ENCODE assay signal across 11 cellular contexts in genomic region chr19:4206818-4207484, GRCh38. TPM values are rescaled to one million over a fixed set of nuclear protein-coding genes. Genes with fewer than 3 reads are reported as not detected.
A peak's percentile ranks its signal among the peaks of the same experiment; 100 is the strongest.
DNase-seq lines count a peak whose midpoint lies in the region; ATAC-seq lines count a peak whose summit lies in the region.
"Had no signal": no experiment of that assay in that cellular context is flagged by ENCODE, and none has a peak within 500 bp of the region (broad histone marks: within the 10 kb centered on the region; RNA-seq: fewer than 3 reads in every experiment).

No MANE protein-coding gene starts in this region.

- DNase-seq in EL (peak; percentile 32), HT-29 (ENCODE audit: low spot score) (peak; percentile 49), SW480 (ENCODE audit: low spot score) (peak; percentile 31), left lobe of liver (ENCODE audit: low spot score) (no peak), HuH-7 (ENCODE audit: low spot score) (no peak)
- DNase-seq in activated naive CD8-positive, alpha-beta T cell treated with anti-CD3 and anti-CD28 coated beads for 36 hours = no peak
- DNase-seq: activated naive CD4-positive, alpha-beta T cell treated with anti-CD3 and anti-CD28 coated beads for 36 hours; naive thymus-derived CD4-positive, alpha-beta T cell; NCI-H1694 treated with DMSO at 0.1 percent for 48 hours had no signal

- no peaks in the 10 kb centered on the region for H3K9me3 Mint-ChIP-seq in activated naive CD8-positive, alpha-beta T cell treated with anti-CD3 and anti-CD28 coated beads for 36 hours
- H3K9me3 Mint-ChIP-seq: activated naive CD4-positive, alpha-beta T cell treated with anti-CD3 and anti-CD28 coated beads for 36 hours; naive thymus-derived CD4-positive, alpha-beta T cell had no signal

- H3K36me3 Mint-ChIP-seq in activated naive CD8-positive, alpha-beta T cell treated with anti-CD3 and anti-CD28 coated beads for 36 hours = no peaks in the 10 kb centered on the region
- H3K36me3 Mint-ChIP-seq: naive thymus-derived CD4-positive, alpha-beta T cell had no signal

- H3K27me3 Mint-ChIP-seq in activated naive CD8-positive, alpha-beta T cell treated with anti-CD3 and anti-CD28 coated beads for 36 hours = peaks cover 16% of the 10 kb centered on the region

- H3K27ac Mint-ChIP-seq in activated naive CD8-positive, alpha-beta T cell treated with anti-CD3 and anti-CD28 coated beads for 36 hours = no peak overlapping the region
- H3K27ac Mint-ChIP-seq: activated naive CD4-positive, alpha-beta T cell treated with anti-CD3 and anti-CD28 coated beads for 36 hours; naive thymus-derived CD4-positive, alpha-beta T cell had no signal

- ATAC-seq in left lobe of liver (peak; percentile 51), HG03469 (IDR thresholded peaks at IDR 0.05; ENCODE audit: unreplicated experiment) (no peak), HG02610 (IDR thresholded peaks at IDR 0.05; ENCODE audit: unreplicated experiment) (no peak)
- ATAC-seq: naive thymus-derived CD4-positive, alpha-beta T cell had no signal

- H3K4me3 Mint-ChIP-seq in activated naive CD8-positive, alpha-beta T cell treated with anti-CD3 and anti-CD28 coated beads for 36 hours = no peak overlapping the region
- H3K4me3 Mint-ChIP-seq: activated naive CD4-positive, alpha-beta T cell treated with anti-CD3 and anti-CD28 coated beads for 36 hours; naive thymus-derived CD4-positive, alpha-beta T cell had no signal

- H3K4me1 Mint-ChIP-seq in activated naive CD8-positive, alpha-beta T cell treated with anti-CD3 and anti-CD28 coated beads for 36 hours = peaks cover 6% of the 10 kb centered on the region

RNA-seq across cellular contexts. Expression of gene EBI3, which starts 22.4 kb away (rescaled TPM):
- not detected in 2 replicates for total RNA-seq in HT-29 (2014; rRNA removed; shearing (Covaris generic))
- total RNA-seq in left lobe of liver = 1.3 TPM
- total RNA-seq in activated naive CD8-positive, alpha-beta T cell treated with anti-CD3 and anti-CD28 coated beads for 36 hours = 1 to 10 TPM; 6.7 to 8.6 TPM

RNA-seq across cellular contexts. Expression of gene ANKRD24, which starts 24.5 kb away (rescaled TPM):
- 0.20 and 0.89 TPM in 2 replicates for total RNA-seq in HT-29 (2014; rRNA removed; shearing (Covaris generic))
- total RNA-seq in left lobe of liver = 5.6 TPM
- total RNA-seq in activated naive CD8-positive, alpha-beta T cell treated with anti-CD3 and anti-CD28 coated beads for 36 hours = 1 to 10 TPM; 1.6 TPM

RNA-seq across cellular contexts. Expression of gene SIRT6, which starts 24.6 kb away (rescaled TPM):
- total RNA-seq in HT-29 (2014; rRNA removed; shearing (Covaris generic)) = 24.2 and 27.4 TPM in 2 replicates
- total RNA-seq in left lobe of liver = 11.1 TPM
- 10 to 100 TPM; 27.1 to 27.2 TPM for total RNA-seq in activated naive CD8-positive, alpha-beta T cell treated with anti-CD3 and anti-CD28 coated beads for 36 hours

RNA-seq across cellular contexts. Expression of gene YJU2, which starts 39.9 kb away (rescaled TPM):
- 25.5 and 36.1 TPM in 2 replicates for total RNA-seq in HT-29 (2014; rRNA removed; shearing (Covaris generic))
- 8.1 TPM for total RNA-seq in left lobe of liver
- total RNA-seq in activated naive CD8-positive, alpha-beta T cell treated with anti-CD3 and anti-CD28 coated beads for 36 hours = 10 to 100 TPM; 37.6 to 38.5 TPM

RNA-seq across cellular contexts. Expression of gene CREB3L3, which starts 53.5 kb away (rescaled TPM):
- total RNA-seq in HT-29 (2014; rRNA removed; shearing (Covaris generic)) = not detected in 2 replicates
- total RNA-seq in left lobe of liver = 52.0 TPM
- not detected for total RNA-seq in activated naive CD8-positive, alpha-beta T cell treated with anti-CD3 and anti-CD28 coated beads for 36 hours
- total RNA-seq: activated naive CD4-positive, alpha-beta T cell treated with anti-CD3 and anti-CD28 coated beads for 36 hours; naive thymus-derived CD4-positive, alpha-beta T cell had no signal

Comparison
In these comparisons a context has a peak if more than half of its experiments do, and no peak if none do; other contexts are left out.
1. DNase-seq: peak in EL (single experiment), HT-29 (single experiment) and SW480 (single experiment); none in left lobe of liver (single experiment), activated naive CD8-positive, alpha-beta T cell treated with anti-CD3 and anti-CD28 coated beads for 36 hours (single experiment) and HuH-7 (single experiment).